7 cellular contexts compared by ENCODE assay signal in the genomic region with DNA sequence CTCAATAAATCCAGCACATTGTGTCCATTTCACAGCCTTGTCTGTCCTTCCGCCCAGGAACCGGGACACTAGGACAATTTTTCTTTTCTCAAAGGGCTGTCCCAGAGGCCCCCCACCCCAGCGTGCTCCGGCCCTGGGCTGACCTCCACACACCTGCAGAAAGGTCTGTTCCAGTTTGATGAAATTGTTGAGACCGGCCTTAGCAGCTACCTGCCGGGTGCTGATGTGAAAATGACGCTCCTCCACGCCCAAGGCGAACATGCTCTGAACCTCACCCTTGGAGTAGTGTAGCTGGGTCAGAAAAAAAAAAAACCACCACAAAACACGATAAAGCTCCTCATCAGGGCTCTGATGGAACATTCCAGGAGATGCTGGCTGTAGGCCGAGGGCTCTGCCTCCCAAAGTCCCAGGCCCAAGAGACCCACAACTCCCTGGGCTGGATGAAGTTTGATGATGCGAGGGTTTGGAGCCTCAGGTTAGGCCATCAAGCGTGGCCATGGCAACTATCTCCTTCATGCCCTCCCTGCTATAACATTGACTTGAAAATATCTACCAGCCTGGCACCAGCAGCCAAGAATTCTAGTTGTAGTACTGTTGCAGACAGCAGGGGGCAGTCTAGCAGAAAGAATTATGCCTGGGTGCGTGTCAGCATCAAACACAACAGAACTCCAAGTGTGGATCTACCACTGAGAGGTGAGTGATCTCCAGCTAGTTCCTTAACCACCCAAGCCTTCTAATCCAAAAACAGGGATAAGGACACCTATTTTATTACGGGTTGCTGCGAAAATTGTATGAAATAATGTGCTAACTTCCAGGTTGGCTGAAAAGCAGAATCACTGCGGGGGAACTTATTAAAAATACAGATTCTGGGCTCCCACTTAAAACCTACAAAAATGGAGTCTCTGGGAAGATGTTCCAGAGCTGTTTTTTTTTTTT.
DNase-seq lines count a peak whose midpoint lies in the region; ATAC-seq and TF ChIP-seq lines count a peak whose summit lies in the region.

No MANE protein-coding gene starts in this region.

- CTCF ChIA-PET in MCF 10A (lab: Yijun Ruan, JAX): interaction anchor here (0.5 to 7.7 kb wide), 47 partner anchors 10 to 462 kb away, joined by 3 to 123 read pairs (median 5); a partner anchor contains a TSS

- peaks cover 11% of the 10 kb centered on the region for H3K27me3 Mint-ChIP-seq in MCF 10A (ENCODE audit: insufficient read depth, unreplicated experiment)

- no peak overlapping the region for H3K27ac Mint-ChIP-seq in MCF 10A (ENCODE audit: low read depth, unreplicated experiment)

- no peaks in the 10 kb centered on the region for H3K4me1 Mint-ChIP-seq in MCF 10A (ENCODE audit: insufficient read depth, unreplicated experiment)

- H3K9me3 Mint-ChIP-seq in MCF 10A (ENCODE audit: unreplicated experiment): no peaks in the 10 kb centered on the region

- peak; percentile 71 for DNase-seq in NCI-H1694 treated with DMSO at 0.1 percent for 48 hours (lab: John Stamatoyannopoulos, UW)
- peak; percentile 57 for DNase-seq in UCSD-AML1 (lab: John Stamatoyannopoulos, UW; ENCODE audit: unreplicated experiment)
- DNase-seq in MCF 10A (ENCODE audit: unreplicated experiment): peak; percentile 81
- peak; percentile 83 for DNase-seq in islet precursor cell
- DNase-seq in stimulated activated CD4-positive, alpha-beta T cell treated with anti-CD3 and anti-CD28 coated beads, Interleukin-1b, Interleukin-23, amount 100 ng/mL, for 4 hours (ENCODE audit: low read depth in 2 of 2): peak; percentile 28 to 58

- no peak overlapping the region for H3K4me3 Mint-ChIP-seq in MCF 10A (ENCODE audit: unreplicated experiment)

- BruUV-seq in MCF 10A (replicated peaks; lab: Mats Ljungman, UMichigan): no TSS peak

- intact Hi-C loops in MCF 10A (cut with micrococcal nuclease): loop anchor here (1.0 to 5.0 kb wide), 5 partner anchors 125 to 660 kb away; no protein-coding TSS in a partner anchor

- POLR2A ChIA-PET in MCF 10A (lab: Yijun Ruan, JAX): interaction anchor here (0.6 to 2.8 kb wide), 7 partner anchors 127 to 307 kb away, joined by 3 to 12 read pairs (median 3); no protein-coding TSS in a partner anchor

- ATAC-seq in HG03196 (IDR thresholded peaks at IDR 0.05; ENCODE audit: unreplicated experiment): no peak

- H3K36me3 Mint-ChIP-seq in MCF 10A (ENCODE audit: insufficient read depth, unreplicated experiment): no peaks in the 10 kb centered on the region

- TF ChIP-seq CTCF in GM12872 (IDR thresholded peaks at IDR 0.05; ENCODE audit: insufficient read depth, low read depth, low read length) (peak; percentile 75), MCF 10A (IDR thresholded peaks at IDR 0.05; ENCODE audit: unreplicated experiment) (peak; percentile 72)
